Comparison of ENCODE assay signal across 1 cellular context in genomic region chr1:165842363-165843129, GRCh38.
TF ChIP-seq lines count a peak whose summit lies in the region.

No MANE protein-coding gene starts in this region.

TF ChIP-seq in IMR-90, 13 proteins besides CTCF, POLR2A, EP300 and RAD21:
- TF ChIP-seq BHLHE40 (IDR thresholded peaks at IDR 0.05; ENCODE audit: low read depth, low read length) = peak; percentile 42; the same call in 1 of the 2 replicates
- no peak for TF ChIP-seq RCOR1 (IDR thresholded peaks at IDR 0.05; ENCODE audit: insufficient replicate concordance, low read length)
